ENCODE assay signal across 1 cellular context in the genomic region with DNA sequence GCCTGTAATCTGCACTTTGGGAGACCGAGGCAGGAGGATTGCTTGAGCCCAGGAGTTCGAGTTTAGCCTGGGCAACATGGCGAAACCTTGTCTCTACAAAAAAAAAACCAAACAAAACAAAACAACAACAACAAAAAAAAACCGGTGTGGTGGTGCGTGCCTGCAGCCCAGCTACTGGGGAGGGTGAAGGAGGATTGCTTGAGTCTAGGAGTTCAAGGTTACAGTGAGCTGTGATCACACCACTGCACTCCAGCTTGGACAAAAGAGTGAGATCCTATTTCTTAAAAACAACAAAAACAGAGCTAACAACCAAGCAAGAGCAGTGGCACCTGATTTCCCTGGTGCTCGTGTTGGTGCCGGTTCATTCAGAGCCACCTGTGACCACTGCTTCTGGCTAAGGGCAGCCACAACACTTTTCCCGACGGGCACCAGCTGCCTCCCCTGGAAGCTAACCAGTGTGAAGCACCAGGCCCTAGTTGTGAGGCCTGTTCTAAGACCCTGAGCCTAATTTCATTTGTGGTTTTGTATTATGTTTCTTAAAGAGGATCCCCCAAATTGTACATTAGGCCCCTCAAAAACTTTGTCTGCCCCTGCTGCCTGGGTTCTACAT.
TF ChIP-seq lines count a peak whose summit lies in the region.

No MANE protein-coding gene starts in this region.

TF ChIP-seq in GM23338, 12 proteins besides CTCF, POLR2A, EP300 and RAD21:
- TF ChIP-seq, protein P1, sequence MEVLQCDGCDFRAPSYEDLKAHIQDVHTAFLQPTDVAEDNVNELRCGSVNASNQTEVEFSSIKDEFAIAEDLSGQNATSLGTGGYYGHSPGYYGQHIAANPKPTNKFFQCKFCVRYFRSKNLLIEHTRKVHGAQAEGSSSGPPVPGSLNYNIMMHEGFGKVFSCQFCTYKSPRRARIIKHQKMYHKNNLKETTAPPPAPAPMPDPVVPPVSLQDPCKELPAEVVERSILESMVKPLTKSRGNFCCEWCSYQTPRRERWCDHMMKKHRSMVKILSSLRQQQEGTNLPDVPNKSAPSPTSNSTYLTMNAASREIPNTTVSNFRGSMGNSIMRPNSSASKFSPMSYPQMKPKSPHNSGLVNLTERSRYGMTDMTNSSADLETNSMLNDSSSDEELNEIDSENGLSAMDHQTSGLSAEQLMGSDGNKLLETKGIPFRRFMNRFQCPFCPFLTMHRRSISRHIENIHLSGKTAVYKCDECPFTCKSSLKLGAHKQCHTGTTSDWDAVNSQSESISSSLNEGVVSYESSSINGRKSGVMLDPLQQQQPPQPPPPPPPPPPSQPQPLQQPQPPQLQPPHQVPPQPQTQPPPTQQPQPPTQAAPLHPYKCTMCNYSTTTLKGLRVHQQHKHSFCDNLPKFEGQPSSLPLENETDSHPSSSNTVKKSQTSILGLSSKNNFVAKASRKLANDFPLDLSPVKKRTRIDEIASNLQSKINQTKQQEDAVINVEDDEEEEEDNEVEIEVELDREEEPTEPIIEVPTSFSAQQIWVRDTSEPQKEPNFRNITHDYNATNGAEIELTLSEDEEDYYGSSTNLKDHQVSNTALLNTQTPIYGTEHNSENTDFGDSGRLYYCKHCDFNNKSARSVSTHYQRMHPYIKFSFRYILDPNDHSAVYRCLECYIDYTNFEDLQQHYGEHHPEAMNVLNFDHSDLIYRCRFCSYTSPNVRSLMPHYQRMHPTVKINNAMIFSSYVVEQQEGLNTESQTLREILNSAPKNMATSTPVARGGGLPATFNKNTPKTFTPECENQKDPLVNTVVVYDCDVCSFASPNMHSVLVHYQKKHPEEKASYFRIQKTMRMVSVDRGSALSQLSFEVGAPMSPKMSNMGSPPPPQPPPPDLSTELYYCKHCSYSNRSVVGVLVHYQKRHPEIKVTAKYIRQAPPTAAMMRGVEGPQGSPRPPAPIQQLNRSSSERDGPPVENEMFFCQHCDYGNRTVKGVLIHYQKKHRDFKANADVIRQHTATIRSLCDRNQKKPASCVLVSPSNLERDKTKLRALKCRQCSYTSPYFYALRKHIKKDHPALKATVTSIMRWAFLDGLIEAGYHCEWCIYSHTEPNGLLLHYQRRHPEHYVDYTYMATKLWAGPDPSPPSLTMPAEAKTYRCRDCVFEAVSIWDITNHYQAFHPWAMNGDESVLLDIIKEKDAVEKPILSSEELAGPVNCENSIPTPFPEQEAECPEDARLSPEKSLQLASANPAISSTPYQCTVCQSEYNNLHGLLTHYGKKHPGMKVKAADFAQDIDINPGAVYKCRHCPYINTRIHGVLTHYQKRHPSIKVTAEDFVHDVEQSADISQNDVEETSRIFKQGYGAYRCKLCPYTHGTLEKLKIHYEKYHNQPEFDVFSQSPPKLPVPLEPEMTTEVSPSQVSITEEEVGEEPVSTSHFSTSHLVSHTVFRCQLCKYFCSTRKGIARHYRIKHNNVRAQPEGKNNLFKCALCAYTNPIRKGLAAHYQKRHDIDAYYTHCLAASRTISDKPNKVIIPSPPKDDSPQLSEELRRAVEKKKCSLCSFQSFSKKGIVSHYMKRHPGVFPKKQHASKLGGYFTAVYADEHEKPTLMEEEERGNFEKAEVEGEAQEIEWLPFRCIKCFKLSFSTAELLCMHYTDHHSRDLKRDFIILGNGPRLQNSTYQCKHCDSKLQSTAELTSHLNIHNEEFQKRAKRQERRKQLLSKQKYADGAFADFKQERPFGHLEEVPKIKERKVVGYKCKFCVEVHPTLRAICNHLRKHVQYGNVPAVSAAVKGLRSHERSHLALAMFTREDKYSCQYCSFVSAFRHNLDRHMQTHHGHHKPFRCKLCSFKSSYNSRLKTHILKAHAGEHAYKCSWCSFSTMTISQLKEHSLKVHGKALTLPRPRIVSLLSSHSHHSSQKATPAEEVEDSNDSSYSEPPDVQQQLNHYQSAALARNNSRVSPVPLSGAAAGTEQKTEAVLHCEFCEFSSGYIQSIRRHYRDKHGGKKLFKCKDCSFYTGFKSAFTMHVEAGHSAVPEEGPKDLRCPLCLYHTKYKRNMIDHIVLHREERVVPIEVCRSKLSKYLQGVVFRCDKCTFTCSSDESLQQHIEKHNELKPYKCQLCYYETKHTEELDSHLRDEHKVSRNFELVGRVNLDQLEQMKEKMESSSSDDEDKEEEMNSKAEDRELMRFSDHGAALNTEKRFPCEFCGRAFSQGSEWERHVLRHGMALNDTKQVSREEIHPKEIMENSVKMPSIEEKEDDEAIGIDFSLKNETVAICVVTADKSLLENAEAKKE (CRISPR knock-in tag; IDR thresholded peaks at IDR 0.05), result no peak
- TF ChIP-seq STAT1 (IDR thresholded peaks at IDR 0.05; ENCODE audit: unreplicated experiment) (no peak), EZH2phosphoT487 (IDR thresholded peaks at IDR 0.05; ENCODE audit: unreplicated experiment) (no peak), ZNF114 (CRISPR knock-in tag; IDR thresholded peaks at IDR 0.05) (no peak), POLR2AphosphoS5 (IDR thresholded peaks at IDR 0.05; ENCODE audit: low read depth) (no peak), JUNB (IDR thresholded peaks at IDR 0.05; ENCODE audit: unreplicated experiment) (no peak), NANOG (IDR thresholded peaks at IDR 0.05; ENCODE audit: borderline replicate concordance) (no peak), CREB1 (CRISPR knock-in tag; IDR thresholded peaks at IDR 0.05; ENCODE audit: low read depth) (no peak)
- TF ChIP-seq, protein P2, sequence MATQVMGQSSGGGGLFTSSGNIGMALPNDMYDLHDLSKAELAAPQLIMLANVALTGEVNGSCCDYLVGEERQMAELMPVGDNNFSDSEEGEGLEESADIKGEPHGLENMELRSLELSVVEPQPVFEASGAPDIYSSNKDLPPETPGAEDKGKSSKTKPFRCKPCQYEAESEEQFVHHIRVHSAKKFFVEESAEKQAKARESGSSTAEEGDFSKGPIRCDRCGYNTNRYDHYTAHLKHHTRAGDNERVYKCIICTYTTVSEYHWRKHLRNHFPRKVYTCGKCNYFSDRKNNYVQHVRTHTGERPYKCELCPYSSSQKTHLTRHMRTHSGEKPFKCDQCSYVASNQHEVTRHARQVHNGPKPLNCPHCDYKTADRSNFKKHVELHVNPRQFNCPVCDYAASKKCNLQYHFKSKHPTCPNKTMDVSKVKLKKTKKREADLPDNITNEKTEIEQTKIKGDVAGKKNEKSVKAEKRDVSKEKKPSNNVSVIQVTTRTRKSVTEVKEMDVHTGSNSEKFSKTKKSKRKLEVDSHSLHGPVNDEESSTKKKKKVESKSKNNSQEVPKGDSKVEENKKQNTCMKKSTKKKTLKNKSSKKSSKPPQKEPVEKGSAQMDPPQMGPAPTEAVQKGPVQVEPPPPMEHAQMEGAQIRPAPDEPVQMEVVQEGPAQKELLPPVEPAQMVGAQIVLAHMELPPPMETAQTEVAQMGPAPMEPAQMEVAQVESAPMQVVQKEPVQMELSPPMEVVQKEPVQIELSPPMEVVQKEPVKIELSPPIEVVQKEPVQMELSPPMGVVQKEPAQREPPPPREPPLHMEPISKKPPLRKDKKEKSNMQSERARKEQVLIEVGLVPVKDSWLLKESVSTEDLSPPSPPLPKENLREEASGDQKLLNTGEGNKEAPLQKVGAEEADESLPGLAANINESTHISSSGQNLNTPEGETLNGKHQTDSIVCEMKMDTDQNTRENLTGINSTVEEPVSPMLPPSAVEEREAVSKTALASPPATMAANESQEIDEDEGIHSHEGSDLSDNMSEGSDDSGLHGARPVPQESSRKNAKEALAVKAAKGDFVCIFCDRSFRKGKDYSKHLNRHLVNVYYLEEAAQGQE (IDR thresholded peaks at IDR 0.05; ENCODE audit: unreplicated experiment), result no peak
